Comparison of ENCODE assay signal across 17 cellular contexts in genomic region chr12:47844264-47845020, GRCh38. TPM values are rescaled to one million over a fixed set of nuclear protein-coding genes. Genes with fewer than 3 reads are reported as not detected.
DNase-seq lines count a peak whose midpoint lies in the region; ATAC-seq and TF ChIP-seq lines count a peak whose summit lies in the region.
"Had no signal": no experiment of that assay in that cellular context is flagged by ENCODE, and none has a peak within 500 bp of the region (broad histone marks: within the 10 kb centered on the region; RNA-seq: fewer than 3 reads in every experiment).

No MANE protein-coding gene starts in this region.

- H3K27ac Mint-ChIP-seq in stimulated activated effector memory CD8-positive, alpha-beta T cell treated with anti-CD3 and anti-CD28 coated beads, Interleukin-12 subunit alpha, Interleukin-12 subunit beta, amount 100 ng/mL, for 72 hours: peak overlapping the region; percentile 85
- H3K27ac Mint-ChIP-seq: CD8-positive, alpha-beta T cell had no signal

- H3K36me3 Mint-ChIP-seq in stimulated activated effector memory CD8-positive, alpha-beta T cell treated with anti-CD3 and anti-CD28 coated beads, Interleukin-12 subunit alpha, Interleukin-12 subunit beta, amount 100 ng/mL, for 72 hours: peaks cover 100% of the 10 kb centered on the region
- H3K36me3 Mint-ChIP-seq: CD8-positive, alpha-beta T cell had no signal

- no peak for TF ChIP-seq POLR2A in gastroesophageal sphincter (IDR thresholded peaks at IDR 0.05)

- H3K4me3 Mint-ChIP-seq in stimulated activated effector memory CD8-positive, alpha-beta T cell treated with anti-CD3 and anti-CD28 coated beads, Interleukin-12 subunit alpha, Interleukin-12 subunit beta, amount 100 ng/mL, for 72 hours: no peak overlapping the region
- H3K4me3 Mint-ChIP-seq: CD8-positive, alpha-beta T cell had no signal

- 16 to 42% methylated on average over 5 to 11 of the region's 28 CpGs for WGBS in gastroesophageal sphincter (ENCODE audit: low coverage in 1 of 2), 2 donors

- DNase-seq in NCI-H1694 (lab: John Stamatoyannopoulos, UW) (peak; percentile 2), NCI-H1694 treated with DMSO at 0.1 percent for 48 hours (lab: John Stamatoyannopoulos, UW) (no peak), NCI-H2029 (lab: John Stamatoyannopoulos, UW) (peak; percentile 53), mesenteric fat pad (ENCODE audit: low spot score) (no peak), SJCRH30 (no peak), OCI-M2 (lab: John Stamatoyannopoulos, UW; ENCODE audit: unreplicated experiment) (no peak)
- no peak for DNase-seq in stimulated activated effector memory CD8-positive, alpha-beta T cell treated with anti-CD3 and anti-CD28 coated beads, Interleukin-12 subunit alpha, Interleukin-12 subunit beta, amount 100 ng/mL, for 72 hours (ENCODE audit: low spot score in 2 of 2)
- DNase-seq: activated CD8-positive, alpha-beta memory T cell treated with anti-CD3 and anti-CD28 coated beads, Interleukin-2, amount 50 U/mL, for 48 hours; CD8-positive, alpha-beta T cell; effector CD8-positive, alpha-beta T cell; GDM1; T-helper 1 cell; trophoblast cell had no signal

- H3K9me3 ChIP-seq in gastroesophageal sphincter (no peaks in the 10 kb centered on the region), SJCRH30 (replicated peaks) (no peaks in the 10 kb centered on the region)
- H3K9me3 ChIP-seq: A549 had no signal

- peaks cover 6% of the 10 kb centered on the region for H3K27me3 ChIP-seq in gastroesophageal sphincter
- H3K27me3 ChIP-seq in SJCRH30: peaks cover 15% of the 10 kb centered on the region; the same call in 1 of the 2 replicates

- peak; percentile 88 for ATAC-seq in gastroesophageal sphincter
- ATAC-seq in stimulated activated effector memory CD8-positive, alpha-beta T cell treated with anti-CD3 and anti-CD28 coated beads, Interleukin-12 subunit alpha, Interleukin-12 subunit beta, amount 100 ng/mL, for 72 hours: peak; percentile 39
- ATAC-seq: activated CD4-positive, CD25-positive, alpha-beta regulatory T cell treated with anti-CD3 and anti-CD28 coated beads, Interleukin-2, amount 50 U/mL, for 24 hours; CD8-positive, alpha-beta T cell had no signal

- H3K4me1 ChIP-seq in gastroesophageal sphincter (peaks cover 0 to 18% (median 0%) of the 10 kb centered on the region in 3 donors), SJCRH30 (peaks cover 5% of the 10 kb centered on the region; the same call in 1 of the 2 replicates)
- H3K4me1 ChIP-seq: A549 had no signal

- H3K9me3 Mint-ChIP-seq in stimulated activated effector memory CD8-positive, alpha-beta T cell treated with anti-CD3 and anti-CD28 coated beads, Interleukin-12 subunit alpha, Interleukin-12 subunit beta, amount 100 ng/mL, for 72 hours: no peaks in the 10 kb centered on the region
- H3K9me3 Mint-ChIP-seq: activated naive CD4-positive, alpha-beta T cell treated with anti-CD3 and anti-CD28 coated beads, Interleukin-2, amount 50 U/mL, for 72 hours; CD8-positive, alpha-beta T cell had no signal

- TF ChIP-seq EP300 in gastroesophageal sphincter (IDR thresholded peaks at IDR 0.05): no peak

- no peak for TF ChIP-seq CTCF in gastroesophageal sphincter (IDR thresholded peaks at IDR 0.05)

- H3K36me3 ChIP-seq in gastroesophageal sphincter (no peaks in the 10 kb centered on the region), SJCRH30 (no peaks in the 10 kb centered on the region)

- peaks cover 16% of the 10 kb centered on the region for H3K4me1 Mint-ChIP-seq in stimulated activated effector memory CD8-positive, alpha-beta T cell treated with anti-CD3 and anti-CD28 coated beads, Interleukin-12 subunit alpha, Interleukin-12 subunit beta, amount 100 ng/mL, for 72 hours

- H3K27ac ChIP-seq in gastroesophageal sphincter (peak overlapping the region in 1 of 4 donors; percentile 5), SJCRH30 (no peak overlapping the region)
- H3K27ac ChIP-seq: A549 had no signal

- no peak overlapping the region for H3K4me3 ChIP-seq in gastroesophageal sphincter
- H3K4me3 ChIP-seq in SJCRH30: no peak overlapping the region
- H3K4me3 ChIP-seq: A549 had no signal

RNA-seq across cellular contexts. Expression of gene HDAC7, which starts 24.7 kb away (rescaled TPM):
- total RNA-seq in gastroesophageal sphincter: 10 to 100 TPM; 55.9 to 96.5 (median 59.4) TPM
- total RNA-seq in mesenteric fat pad: 105 TPM
- total RNA-seq in SJCRH30 (2014; rRNA removed; shearing (Covaris generic)): 34.9 and 37.1 TPM in 2 replicates

Comparison
In these comparisons a context has a peak if more than half of its experiments do, and no peak if none do; other contexts are left out.
1. DNase-seq: peak in NCI-H1694 (single experiment) and NCI-H2029 (single experiment); none in NCI-H1694 treated with DMSO at 0.1 percent for 48 hours (single experiment), stimulated activated effector memory CD8-positive, alpha-beta T cell treated with anti-CD3 and anti-CD28 coated beads, Interleukin-12 subunit alpha, Interleukin-12 subunit beta, amount 100 ng/mL, for 72 hours (0 of 2), mesenteric fat pad (single experiment), SJCRH30 (0 of 2) and OCI-M2 (single experiment).